In the genomic region with DNA sequence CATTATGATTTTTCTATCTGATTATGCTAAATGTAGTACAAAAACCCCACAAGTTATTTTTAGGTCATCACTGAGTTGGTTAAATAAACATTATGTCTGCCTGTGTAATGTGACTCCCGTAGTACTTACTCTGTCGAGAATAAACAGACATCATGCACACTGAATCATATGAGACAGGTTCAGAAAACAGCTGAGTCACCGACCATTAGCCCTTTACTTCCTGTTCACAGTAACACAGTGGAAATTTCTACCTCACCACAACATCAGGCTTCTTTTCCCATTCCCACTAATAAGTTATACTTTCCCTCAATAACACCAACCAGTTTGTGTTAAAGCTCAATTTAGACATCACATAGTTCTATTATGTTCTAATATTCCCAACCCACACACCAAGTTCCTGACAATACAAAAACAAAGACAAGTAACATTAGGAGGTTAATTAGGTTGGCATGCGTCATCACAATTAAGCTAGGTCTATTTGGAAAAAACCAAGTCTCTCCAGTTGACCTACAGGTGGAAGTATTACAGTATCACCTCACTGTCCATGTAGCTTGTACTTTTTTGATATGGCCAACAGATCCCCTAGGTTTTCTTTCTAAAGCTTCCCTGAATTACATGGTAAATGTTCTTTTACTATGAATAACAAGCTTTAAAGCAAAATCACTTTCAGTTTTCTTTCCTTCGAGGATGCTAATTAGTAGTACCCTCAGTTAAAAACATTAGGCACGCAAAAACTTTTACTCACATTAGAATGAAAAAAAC, we compare ENCODE assay signal across 8 cellular contexts.
DNase-seq lines count a peak whose midpoint lies in the region; ATAC-seq and TF ChIP-seq lines count a peak whose summit lies in the region.

No MANE protein-coding gene starts in this region.

- peaks cover 14 to 15% of the 10 kb centered on the region in 2 donors for H3K4me1 ChIP-seq in duodenal mucosa (ENCODE audit: control insufficient read depth in 1 of 2, insufficient read depth in 2 of 2, low read length in 2 of 2)
- peaks cover 10 to 13% (median 12%) of the 10 kb centered on the region in 4 donors for H3K4me1 ChIP-seq in upper lobe of left lung

- peak overlapping the region; percentile 65 for H3K27ac ChIP-seq in duodenal mucosa (ENCODE audit: low read depth, low read length)
- H3K27ac ChIP-seq in upper lobe of left lung = peak overlapping the region; percentile 73 to 85 (median 77)

- POLR2A ChIA-PET in T-cell (lab: Charles Lee) = interaction anchor here in 1 of 2 donors (0.5 kb wide), 1 partner anchor 288 kb away, joined by 4 read pairs; no protein-coding TSS in a partner anchor

- peak overlapping the region; percentile 91 to 94 for H3K27ac Mint-ChIP-seq in T-cell

- H3K9me3 Mint-ChIP-seq in T-cell = no peaks in the 10 kb centered on the region

- H3K4me3 Mint-ChIP-seq in T-cell = peak overlapping the region; percentile 39 to 73 (median 65)

- ATAC-seq in GM18498 (IDR thresholded peaks at IDR 0.05; ENCODE audit: unreplicated experiment) (peak; percentile 87), HG02938 (IDR thresholded peaks at IDR 0.05; ENCODE audit: unreplicated experiment) (peak; percentile 92), T-cell (replicated peaks in 1 of 4) (peak; percentile 77 to 97 (median 90)), upper lobe of left lung (ENCODE audit: low FRiP score in 2 of 2) (peak; percentile 96 to 98)

- H3K27me3 Mint-ChIP-seq in T-cell = no peaks in the 10 kb centered on the region

- H3K36me3 Mint-ChIP-seq in T-cell = peaks cover 4% of the 10 kb centered on the region

- H3K27me3 ChIP-seq in duodenal mucosa (ENCODE audit: control insufficient read depth in 1 of 2, insufficient read depth in 2 of 2, low read length in 2 of 2) (no peaks in the 10 kb centered on the region), upper lobe of left lung (no peaks in the 10 kb centered on the region)

- peak in 1 of 4 donors; percentile 56 for TF ChIP-seq POLR2A in upper lobe of left lung (IDR thresholded peaks at IDR 0.05)

- peaks cover 9 to 22% (median 11%) of the 10 kb centered on the region in 3 donors for H3K4me1 Mint-ChIP-seq in T-cell

- WGBS in upper lobe of left lung, 2 donors = 13 to 15% methylated on average over 6 of the region's 6 CpGs

- TF ChIP-seq EP300 in upper lobe of left lung (IDR thresholded peaks at IDR 0.05) = peak in 2 of 4 donors; percentile 72 to 97

- TF ChIP-seq CTCF in AG09309 (IDR thresholded peaks at IDR 0.05; ENCODE audit: control insufficient read depth, insufficient read depth, low read depth, low read length, missing control alignments) (no peak), upper lobe of left lung (IDR thresholded peaks at IDR 0.05) (no peak)

- CTCF ChIA-PET in T-cell (lab: Charles Lee) = interaction anchor here in 1 of 2 donors (1.3 kb wide), 1 partner anchor 29 kb away, joined by 3 read pairs; no protein-coding TSS in a partner anchor

- H3K36me3 ChIP-seq in duodenal mucosa (ENCODE audit: control insufficient read depth in 1 of 2, insufficient read depth in 2 of 2, low read length in 2 of 2) (no peaks in the 10 kb centered on the region), upper lobe of left lung (no peaks in the 10 kb centered on the region)

- peak; percentile 95 for DNase-seq in AG09309 (ENCODE audit: low read depth)
- DNase-seq in NCI-H1436 treated with DMSO at 0.1 percent for 48 hours (lab: John Stamatoyannopoulos, UW) = peak; percentile 98
- DNase-seq in T-cell = peak in 10 of 34 experiments; percentile 5 to 44 (median 16)
- peak; percentile 28 for DNase-seq in midbrain (lab: John Stamatoyannopoulos, UW)
- peak in 1 of 2 donors; percentile 90 for DNase-seq in upper lobe of left lung

- H3K9me3 ChIP-seq in duodenal mucosa (ENCODE audit: control insufficient read depth in 1 of 2, low read length in 2 of 2) (no peaks in the 10 kb centered on the region), upper lobe of left lung (no peaks in the 10 kb centered on the region)

- no peak overlapping the region; the same call in none of the 2 replicates for H3K4me3 ChIP-seq in AG09309 (ENCODE audit: control insufficient read depth, low read depth, low read length)
- peak overlapping the region; percentile 21 to 55 for H3K4me3 ChIP-seq in duodenal mucosa (ENCODE audit: low read depth in 1 of 2, low read length in 2 of 2)
- H3K4me3 ChIP-seq in upper lobe of left lung = peak overlapping the region in 1 of 4 donors; percentile 24

- peak overlapping the region; percentile 22 to 64 for H3K9ac ChIP-seq in duodenal mucosa (ENCODE audit: low read depth in 1 of 2, low read length in 2 of 2)
